8 cellular contexts compared by ENCODE assay signal in genomic region chr22:20019661-20020532, GRCh38. TPM values are rescaled to one million over a fixed set of nuclear protein-coding genes. Genes with fewer than 3 reads are reported as not detected.
DNase-seq lines count a peak whose midpoint lies in the region; ATAC-seq and TF ChIP-seq lines count a peak whose summit lies in the region.

No MANE protein-coding gene starts in this region.

- CTCF ChIA-PET in Caco-2 (lab: Charles Lee), result interaction anchor here (0.6 to 1.6 kb wide), 2 partner anchors 50 to 66 kb away, joined by 4 read pairs; no protein-coding TSS in a partner anchor

- no peaks in the 10 kb centered on the region for H3K27me3 Mint-ChIP-seq in Caco-2 (ENCODE audit: insufficient read depth, unreplicated experiment)

- H3K9me3 ChIP-seq in Caco-2 (no peaks in the 10 kb centered on the region), SK-N-MC (ENCODE audit: low read depth, low read length) (no peaks in the 10 kb centered on the region), psoas muscle (no peaks in the 10 kb centered on the region)

- H3K4me1 Mint-ChIP-seq in Caco-2 (ENCODE audit: low read depth, unreplicated experiment), result no peaks in the 10 kb centered on the region

- H3K36me3 Mint-ChIP-seq in Caco-2 (ENCODE audit: insufficient read depth, unreplicated experiment), result peaks cover 12% of the 10 kb centered on the region

- H3K9ac ChIP-seq in SK-N-MC (ENCODE audit: insufficient read length), result no peak overlapping the region

- ATAC-seq in psoas muscle (no peak), HG03354 (IDR thresholded peaks at IDR 0.05; ENCODE audit: poor library complexity, severe bottlenecking, unreplicated experiment) (no peak), GM19328 (IDR thresholded peaks at IDR 0.05; ENCODE audit: unreplicated experiment) (no peak)

- WGBS in psoas muscle, 3 donors, result 76 to 80% (median 77%) methylated on average over 8 of the region's 8 CpGs

- POLR2A ChIA-PET in Caco-2 (lab: Charles Lee), result interaction anchor here (0.5 to 1.6 kb wide), 4 partner anchors 60 to 97 kb away, joined by 4 to 7 read pairs (median 4); partner anchors contain the start of genes DGCR8 and TRMT2A

- H3K27me3 ChIP-seq in Caco-2 (replicated peaks; ENCODE audit: control insufficient read depth, insufficient read depth, low read length), result no peaks in the 10 kb centered on the region; the same call in 1 of the 2 replicates
- no peaks in the 10 kb centered on the region for H3K27me3 ChIP-seq in psoas muscle (ENCODE audit: insufficient read depth in 3 of 3, low read length in 2 of 3)

- peak overlapping the region; percentile 83 for H3K4me3 Mint-ChIP-seq in Caco-2 (ENCODE audit: unreplicated experiment)

- intact Hi-C loops in Caco-2 (cut with micrococcal nuclease; ENCODE audit: unreplicated experiment) (loop anchor here (2.0 to 5.0 kb wide), 2 partner anchors 57 to 62 kb away; partner anchors contain the start of gene DGCR8), psoas muscle (cut with DNase I) (loop anchor here in 1 of 2 donors (5.0 kb wide), 2 partner anchors 62 to 97 kb away; partner anchors contain the start of genes DGCR8, RANBP1 and TRMT2A)

- H3K4me3 ChIP-seq in Caco-2 (ENCODE audit: low read depth, low read length) (peak overlapping the region; percentile 57), SK-N-MC (peak overlapping the region; percentile 96; the same call in 1 of the 2 replicates), fibroblast of the aortic adventitia (ENCODE audit: low read depth, low read length) (peak overlapping the region; percentile 73), psoas muscle (peak overlapping the region; percentile 96)

- no TSS peak for BruUV-seq in Caco-2 (replicated peaks; lab: Mats Ljungman, UMichigan)

- H3K27ac ChIP-seq in SK-N-MC (no peak overlapping the region), psoas muscle (peak overlapping the region; percentile 95)

- H3K9me3 Mint-ChIP-seq in Caco-2 (ENCODE audit: unreplicated experiment), result no peaks in the 10 kb centered on the region

- DNase-seq in Caco-2 (no peak), SK-N-MC (ENCODE audit: low read depth, low spot score) (no peak), fibroblast of the aortic adventitia (ENCODE audit: low read depth) (no peak), psoas muscle (peak in 1 of 2 donors; percentile 44), NCI-H510A (lab: John Stamatoyannopoulos, UW) (no peak), NAMALWA (ENCODE audit: low spot score) (no peak)

- no peak overlapping the region for H3K27ac Mint-ChIP-seq in Caco-2 (ENCODE audit: unreplicated experiment)

- H3K4me1 ChIP-seq in Caco-2, result peaks cover 16% of the 10 kb centered on the region
- peaks cover 33% of the 10 kb centered on the region for H3K4me1 ChIP-seq in psoas muscle

- TF ChIP-seq CTCF in Caco-2 (IDR thresholded peaks at IDR 0.05; ENCODE audit: insufficient read depth in 1 of 2, low read depth in 1 of 2, low read length in 1 of 2, severe bottlenecking in 1 of 2, unreplicated experiment in 1 of 2), result no peak
- no peak for TF ChIP-seq CTCF in fibroblast of the aortic adventitia (IDR thresholded peaks at IDR 0.05; ENCODE audit: insufficient read depth, low read length)
- no peak for TF ChIP-seq CTCF in psoas muscle (IDR thresholded peaks at IDR 0.05)

- H3K36me3 ChIP-seq in Caco-2 (ENCODE audit: control insufficient read depth, insufficient read depth, low read length) (no peaks in the 10 kb centered on the region; the same call in 1 of the 2 replicates), SK-N-MC (ENCODE audit: insufficient read depth, low read length) (no peaks in the 10 kb centered on the region), psoas muscle (ENCODE audit: insufficient read depth in 1 of 2, low read depth in 1 of 2) (peaks cover 0 to 6% of the 10 kb centered on the region in 2 donors)

RNA-seq across cellular contexts. Expression of gene TANGO2, which starts 1.0 kb away (rescaled TPM):
- 23.9 and 26.6 TPM in 2 replicates for total RNA-seq in Caco-2 (2022)
- total RNA-seq in fibroblast of the aortic adventitia (ENCODE audit: low replicate concordance), result 25.7 and 41.7 TPM in 2 replicates
- 10 to 100 TPM; 20.6 to 41.0 (median 36.4) TPM for total RNA-seq in psoas muscle
- 10 to 100 TPM; 28.2 to 73.3 (median 28.5) TPM for polyA plus RNA-seq in psoas muscle

RNA-seq across cellular contexts. Expression of gene ARVCF, which starts 3.3 kb away (rescaled TPM):
- total RNA-seq in Caco-2 (2022), result 9.8 and 12.0 TPM in 2 replicates
- 9.7 and 12.9 TPM in 2 replicates for total RNA-seq in fibroblast of the aortic adventitia (ENCODE audit: low replicate concordance)
- total RNA-seq in psoas muscle, result 10 to 100 TPM in 2 of 4 donors, 1 to 10 TPM in 2; 8.7 to 28.0 (median 14.8) TPM
- 1 to 10 TPM; 3.6 to 7.3 (median 7.0) TPM for polyA plus RNA-seq in psoas muscle
